26 cellular contexts compared by ENCODE assay signal in the genomic region with DNA sequence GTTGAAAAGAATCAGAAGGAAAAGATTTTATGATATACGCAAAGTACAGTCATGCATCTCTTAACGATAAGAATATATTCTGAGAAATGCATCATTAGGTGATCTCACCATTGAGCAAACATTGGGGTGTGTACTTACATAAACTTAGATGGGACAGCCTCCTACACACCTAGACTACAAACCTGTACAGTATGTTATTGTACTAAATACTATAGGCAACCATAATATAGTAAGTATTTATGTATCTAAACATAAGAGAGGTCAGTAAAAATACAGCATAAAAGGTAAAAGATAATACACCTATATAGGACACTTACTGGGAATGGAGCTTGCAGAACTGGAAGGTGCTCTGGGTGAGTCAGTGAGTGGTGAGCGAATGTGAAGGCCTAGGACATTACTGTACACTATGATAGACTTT.
DNase-seq lines count a peak whose midpoint lies in the region; ATAC-seq, FAIRE-seq and TF ChIP-seq lines count a peak whose summit lies in the region.
"Had no signal": no experiment of that assay in that cellular context is flagged by ENCODE, and none has a peak within 500 bp of the region (broad histone marks: within the 10 kb centered on the region; RNA-seq: fewer than 3 reads in every experiment).

No MANE protein-coding gene starts in this region.

- in situ Hi-C loops in GM23248 (cut with MboI) (no loop called here), Panc1 (cut with HindIII; ENCODE audit: low pct_unique_long_range_greater_than_20kb, low sequenced_read_pairs) (no loop called here)

- H2AFZ ChIP-seq in GM23248, result no peak overlapping the region

- peak; percentile 95 for ATAC-seq in Panc1
- ATAC-seq in upper lobe of left lung (ENCODE audit: low FRiP score in 2 of 2), result no peak
- ATAC-seq: GM12878 had no signal

- no peaks in the 10 kb centered on the region for H3K27me3 ChIP-seq in GM23248 (replicated peaks; ENCODE audit: insufficient read depth)
- H3K27me3 ChIP-seq in Panc1 (ENCODE audit: control insufficient read depth, insufficient read depth, low read length), result no peaks in the 10 kb centered on the region
- no peaks in the 10 kb centered on the region for H3K27me3 ChIP-seq in upper lobe of left lung
- no peaks in the 10 kb centered on the region for H3K27me3 ChIP-seq in SJCRH30
- H3K27me3 ChIP-seq: ascending aorta, sigmoid colon, vagina had no signal

- CTCF ChIA-PET in Panc1 (lab: Charles Lee), result interaction anchor here (0.5 kb wide), 1 partner anchor 455 kb away, joined by 3 read pairs; no protein-coding TSS in a partner anchor

- H3K27ac ChIP-seq in GM23248 (no peak overlapping the region), Panc1 (ENCODE audit: low read length) (peak overlapping the region; percentile 70; the same call in 1 of the 2 replicates), epithelial cell of prostate (peak overlapping the region; percentile 80), upper lobe of left lung (no peak overlapping the region), SJCRH30 (no peak overlapping the region)
- H3K27ac ChIP-seq: ascending aorta, coronary artery, left ventricle myocardium inferior, sigmoid colon, vagina, VCaP had no signal

- no peaks in the 10 kb centered on the region for H3K36me3 ChIP-seq in GM23248 (ENCODE audit: low read depth)
- no peaks in the 10 kb centered on the region for H3K36me3 ChIP-seq in Panc1 (ENCODE audit: control insufficient read depth, insufficient read depth, low read length)
- no peaks in the 10 kb centered on the region for H3K36me3 ChIP-seq in upper lobe of left lung
- no peaks in the 10 kb centered on the region for H3K36me3 ChIP-seq in SJCRH30
- H3K36me3 ChIP-seq: ascending aorta, left ventricle myocardium inferior, sigmoid colon, vagina had no signal

- no peak for TF ChIP-seq POLR2A in upper lobe of left lung (IDR thresholded peaks at IDR 0.05)

- POLR2A ChIA-PET in Panc1 (lab: Charles Lee), result no interaction called here

- no peak for FAIRE-seq in urothelium cell line (lab: Jason Lieb, UNC)
- FAIRE-seq: frontal cortex, GM12878 had no signal

- H3F3A ChIP-seq in GM23248 (ENCODE audit: insufficient read depth), result peaks cover 26% of the 10 kb centered on the region

- H3K4me1 ChIP-seq in GM23248 (ENCODE audit: insufficient read depth) (peaks cover 28% of the 10 kb centered on the region), Panc1 (ENCODE audit: control insufficient read depth, insufficient read depth, low read length) (peaks cover 15% of the 10 kb centered on the region), upper lobe of left lung (peaks cover 0 to 2% (median 0%) of the 10 kb centered on the region in 4 donors), SJCRH30 (peaks cover 22% of the 10 kb centered on the region)

- H3K9me2 ChIP-seq in GM23248 (ENCODE audit: insufficient read depth), result no peaks in the 10 kb centered on the region

- H3K9ac ChIP-seq in GM23248, result no peak overlapping the region

- BruUV-seq in Panc1 (replicated peaks; lab: Mats Ljungman, UMichigan), result no TSS peak

- no peak overlapping the region for H3K4me3 ChIP-seq in GM23248
- no peak overlapping the region for H3K4me3 ChIP-seq in Panc1 (ENCODE audit: low read depth in 2 of 2, low read length in 2 of 2)
- H3K4me3 ChIP-seq in upper lobe of left lung, result no peak overlapping the region
- no peak overlapping the region for H3K4me3 ChIP-seq in SJCRH30
- H3K4me3 ChIP-seq: ascending aorta, coronary artery, GM12878, left ventricle myocardium inferior, sigmoid colon, vagina had no signal

- TF ChIP-seq EP300 in upper lobe of left lung (IDR thresholded peaks at IDR 0.05), result no peak

- intact Hi-C loops in Panc1 (cut with micrococcal nuclease; ENCODE audit: unreplicated experiment), result no loop called here

- TF ChIP-seq CTCF in Panc1 (IDR thresholded peaks at IDR 0.05) (no peak), upper lobe of left lung (IDR thresholded peaks at IDR 0.05) (no peak)

- DNase-seq in GM23248 (peak; percentile 15), Panc1 (ENCODE audit: low read depth, low spot score) (peak; percentile 77), epithelial cell of prostate (ENCODE audit: low read depth, low spot score) (peak; percentile 70), renal cortical epithelial cell (ENCODE audit: low read depth) (peak; percentile 42), urothelium cell line (ENCODE audit: low spot score) (no peak), upper lobe of left lung (no peak), SJCRH30 (no peak)
- DNase-seq: activated CD4-positive, alpha-beta T cell treated with anti-CD3 and anti-CD28 coated beads, Interleukin-2, amount 50 U/mL, for 48 hours; activated naive CD4-positive, alpha-beta T cell treated with Interleukin-2 at 50 U/mL for 16 hours; activated T-cell treated with anti-CD3 and anti-CD28 coated beads, Interleukin-2, amount 50 U/mL, for 1 hour; AML-193; COR-L47; GDM1; left ventricle myocardium inferior; NCI-H1417 treated with DMSO at 0.1 percent for 48 hours; occipital lobe; Right ventricle myocardium superior; sigmoid colon; stimulated activated CD4-positive, alpha-beta T cell treated with anti-CD3 and anti-CD28 coated beads, Interleukin-1b, Interleukin-23, amount 100 ng/mL, for 48 hours; T-helper 1 cell had no signal

- 80 to 86% methylated on average over 3 of the region's 3 CpGs for WGBS in GM23248 (ENCODE audit: low coverage in 1 of 2, low lambda C conversion rate in 2 of 2, missing lambda C conversion rate in 2 of 2), 2 experiments
- 81 to 85% methylated on average over 3 of the region's 3 CpGs for WGBS in upper lobe of left lung, 2 donors

- H3K4me2 ChIP-seq in GM23248 (ENCODE audit: unreplicated experiment), result no peak overlapping the region

- H3K9me3 ChIP-seq in GM23248 (ENCODE audit: low read depth) (no peaks in the 10 kb centered on the region), Panc1 (ENCODE audit: control insufficient read depth, insufficient read depth, low read depth, low read length) (no peaks in the 10 kb centered on the region), upper lobe of left lung (no peaks in the 10 kb centered on the region), SJCRH30 (replicated peaks) (no peaks in the 10 kb centered on the region; the same call in 1 of the 2 replicates)
- H3K9me3 ChIP-seq: ascending aorta, left ventricle myocardium inferior, sigmoid colon, vagina had no signal

- no peaks in the 10 kb centered on the region for H4K20me1 ChIP-seq in GM23248 (ENCODE audit: insufficient read depth)

- no peaks in the 10 kb centered on the region for H3K79me2 ChIP-seq in GM23248 (ENCODE audit: insufficient read depth)

Comparison
In these comparisons a context has a peak if more than half of its experiments do, and no peak if none do; other contexts are left out.
1. DNase-seq: peak in GM23248 (single experiment), Panc1 (single experiment), epithelial cell of prostate (single experiment) and renal cortical epithelial cell (single experiment); none in urothelium cell line (single experiment), upper lobe of left lung (0 of 2) and SJCRH30 (0 of 2).
2. H3K27ac ChIP-seq: peak in Panc1 (single experiment) and epithelial cell of prostate (single experiment); none in GM23248 (single experiment), upper lobe of left lung (0 of 4) and SJCRH30 (single experiment).